ENCODE assay signal across 8 cellular contexts in the genomic region with DNA sequence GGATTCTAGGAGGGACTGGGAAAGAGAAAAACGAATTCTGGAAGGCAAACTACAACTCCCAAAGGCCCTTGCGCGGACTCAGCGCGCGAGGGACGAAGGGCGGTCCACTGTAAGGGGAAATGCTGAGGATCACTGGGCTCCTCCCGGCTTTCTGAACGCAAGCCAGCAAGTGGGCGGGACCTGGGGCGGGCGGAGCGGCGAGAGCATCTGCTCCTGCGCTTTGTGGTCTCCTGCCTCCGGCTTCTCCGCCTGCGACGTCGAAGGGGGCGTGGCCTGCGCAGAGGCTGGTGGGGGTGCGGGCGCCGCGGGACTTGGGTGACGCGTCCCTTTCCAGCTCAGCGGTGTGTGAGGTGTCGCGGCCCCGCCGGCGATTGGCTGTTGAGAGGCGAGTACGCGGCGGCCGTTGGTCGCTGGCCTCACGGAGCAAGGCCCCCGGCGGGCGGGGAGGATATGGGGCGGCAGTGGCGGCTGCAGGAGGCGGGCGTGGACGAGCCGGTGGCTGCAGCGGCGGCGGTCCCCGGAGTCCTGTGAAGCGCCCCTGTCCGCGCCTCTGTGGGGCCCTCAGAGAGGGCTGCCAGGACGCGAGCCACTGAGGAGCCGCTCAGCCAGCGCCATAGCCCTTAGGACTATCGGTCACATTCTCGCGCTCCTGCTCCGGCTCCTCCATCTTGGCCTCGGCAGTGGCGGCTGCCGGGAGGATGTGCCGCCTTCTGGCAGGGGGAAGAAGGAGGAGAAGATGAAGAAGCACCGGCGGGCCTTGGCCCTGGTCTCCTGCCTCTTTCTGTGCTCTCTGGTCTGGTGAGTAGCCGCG. TPM values are rescaled to one million over a fixed set of nuclear protein-coding genes. Genes with fewer than 3 reads are reported as not detected.
DNase-seq lines count a peak whose midpoint lies in the region; ATAC-seq, FAIRE-seq and TF ChIP-seq lines count a peak whose summit lies in the region.

Gene SUCO (plus strand): TSS at position 451 of the 811 bp plus-strand sequence. CDS start 286 bp downstream, at position 737.

- peak within 1 kb of the TSS; percentile 97 to 98 for H3K4me3 ChIP-seq in kidney (ENCODE audit: low read length in 2 of 2)

- TF ChIP-seq CTCF in kidney (IDR thresholded peaks at IDR 0.05; ENCODE audit: borderline replicate concordance, extremely low read depth, insufficient read depth) = peak; percentile 18

- intact Hi-C loops in kidney (cut with DNase I) = no loop called here

- ATAC-seq in HG03432 (IDR thresholded peaks at IDR 0.05; ENCODE audit: unreplicated experiment) = peak; percentile 89

- no peaks in the 10 kb centered on the region for H3K9me3 ChIP-seq in kidney (ENCODE audit: control insufficient read depth in 1 of 2, low read length in 2 of 2)

- peak within 1 kb of the TSS; percentile 75 to 96 for H3K9ac ChIP-seq in kidney (ENCODE audit: low read length in 2 of 2)

- peak; percentile 99 for DNase-seq in AG20443 (ENCODE audit: low spot score)
- DNase-seq in NCI-H510A (lab: John Stamatoyannopoulos, UW) = peak; percentile 96
- DNase-seq in activated CD4-positive, alpha-beta T cell treated with anti-CD3 and anti-CD28 coated beads for 1 hour = peak; percentile 99
- peak; percentile 98 for DNase-seq in cerebellum (ENCODE audit: low spot score)
- DNase-seq in kidney = peak; percentile 100
- peak; percentile 100 for DNase-seq in stimulated activated CD4-positive, alpha-beta T cell treated with anti-CD3 and anti-CD28 coated beads, Interleukin-15, amount 100 ng/mL, for 24 hours

- peak within 1 kb of the TSS; percentile 95 to 97 for H3K27ac ChIP-seq in kidney (ENCODE audit: low read depth in 2 of 2, low read length in 2 of 2)

- peak; percentile 86 for FAIRE-seq in kidney (lab: Jason Lieb, UNC)

- H3K4me1 ChIP-seq in kidney (ENCODE audit: control insufficient read depth in 1 of 2, insufficient read depth in 1 of 2, low read depth in 1 of 2, low read length in 2 of 2) = peaks cover 3 to 17% of the 10 kb centered on the region in 2 donors

- TF ChIP-seq POLR2A in GM19099 (IDR thresholded peaks at IDR 0.05; ENCODE audit: extremely low read depth, insufficient read length, low read depth) = peak; percentile 93

- H3K36me3 ChIP-seq in kidney (ENCODE audit: control insufficient read depth in 1 of 2, insufficient read depth in 2 of 2, low read length in 2 of 2) = no peaks in the 10 kb centered on the region

RNA-seq across cellular contexts. Expression of gene SUCO, which starts in this region (rescaled TPM):
- total RNA-seq in cerebellum (73.3 TPM), kidney (40.0 TPM)
- polyA plus RNA-seq in kidney (ENCODE audit: insufficient read depth, low read depth, low replicate concordance) = 9.8 TPM

Comparison
In these comparisons a context has a peak if more than half of its experiments do, and no peak if none do; other contexts are left out.
1. Peak in every context shown above with its lines: DNase-seq, ATAC-seq, H3K4me3 ChIP-seq and H3K27ac ChIP-seq.